8 cellular contexts compared by ENCODE assay signal in genomic region chr14:49992901-49993335, GRCh38.
DNase-seq lines count a peak whose midpoint lies in the region; ATAC-seq and TF ChIP-seq lines count a peak whose summit lies in the region.

No MANE protein-coding gene starts in this region.

- intact Hi-C loops in posterior cingulate gyrus (cut with DNase I): no loop called here

- TF ChIP-seq CTCF in GM10266 (IDR thresholded peaks at IDR 0.05; ENCODE audit: control insufficient read depth, insufficient read depth, low read depth, missing control alignments): no peak

- DNase-seq in GM10266 (ENCODE audit: extremely low spot score): peak; percentile 49
- DNase-seq in cerebellar cortex (ENCODE audit: low spot score): peak; percentile 74
- DNase-seq in stimulated activated CD8-positive, alpha-beta memory T cell treated with anti-CD3 and anti-CD28 coated beads, Interleukin-7, amount 100 ng/mL, for 48 hours (ENCODE audit: extremely low read depth in 1 of 2, low read depth in 1 of 2): peak; percentile 26 to 65
- DNase-seq in posterior cingulate gyrus: no peak
- no peak for DNase-seq in COLO668 (lab: John Stamatoyannopoulos, UW; ENCODE audit: unreplicated experiment)
- no peak for DNase-seq in cerebellar nuclear complex (lab: John Stamatoyannopoulos, UW)

- ATAC-seq in GM19455 (IDR thresholded peaks at IDR 0.05; ENCODE audit: unreplicated experiment): peak; percentile 82
- ATAC-seq in HG03442 (IDR thresholded peaks at IDR 0.05; ENCODE audit: unreplicated experiment): peak; percentile 98

Comparison
In these comparisons a context has a peak if more than half of its experiments do, and no peak if none do; other contexts are left out.
1. DNase-seq: peak in GM10266 (single experiment), cerebellar cortex (single experiment) and stimulated activated CD8-positive, alpha-beta memory T cell treated with anti-CD3 and anti-CD28 coated beads, Interleukin-7, amount 100 ng/mL, for 48 hours (2 of 2); none in posterior cingulate gyrus (0 of 10), COLO668 (single experiment) and cerebellar nuclear complex (0 of 2).